In genomic region chr12:3533703-3534386, GRCh38 we compare ENCODE assay signal across 12 cellular contexts. TPM values are rescaled to one million over a fixed set of nuclear protein-coding genes. Genes with fewer than 3 reads are reported as not detected.
DNase-seq lines count a peak whose midpoint lies in the region; ATAC-seq and TF ChIP-seq lines count a peak whose summit lies in the region.
"Had no signal": no experiment of that assay in that cellular context is flagged by ENCODE, and none has a peak within 500 bp of the region (broad histone marks: within the 10 kb centered on the region; RNA-seq: fewer than 3 reads in every experiment).

No MANE protein-coding gene starts in this region.

- H3K27ac Mint-ChIP-seq in activated naive CD4-positive, alpha-beta T cell treated with anti-CD3 and anti-CD28 coated beads, Interleukin-2, amount 10 ng/mL, durations not matched to agents 7 days and 5 days: no peak overlapping the region
- H3K27ac Mint-ChIP-seq: activated naive CD8-positive, alpha-beta T cell treated with anti-CD3 and anti-CD28 coated beads, Interleukin-2, amount 10 ng/mL, durations not matched to agents 7 days and 5 days had no signal

- WGBS in smooth muscle cell (ENCODE audit: low lambda C conversion rate): 68% methylated on average over 8 of the region's 8 CpGs

- DNase-seq in activated CD8-positive, alpha-beta memory T cell treated with anti-CD3 and anti-CD28 coated beads for 24 hours: peak; percentile 30
- no peak for DNase-seq in activated CD8-positive, alpha-beta memory T cell treated with anti-CD3 and anti-CD28 coated beads, Interleukin-2, amount 50 U/mL, for 4 hours
- peak; percentile 56 to 61 for DNase-seq in SHP77 (lab: John Stamatoyannopoulos, UW)
- peak; percentile 22 for DNase-seq in inferior parietal cortex (ENCODE audit: extremely low spot score)
- no peak for DNase-seq in smooth muscle cell (lab: John Stamatoyannopoulos, UW; ENCODE audit: unreplicated experiment)
- DNase-seq in HuH-7.5 (ENCODE audit: low spot score): no peak
- no peak for DNase-seq in activated naive CD4-positive, alpha-beta T cell treated with anti-CD3 and anti-CD28 coated beads, Interleukin-2, amount 10 ng/mL, durations not matched to agents 7 days and 5 days
- DNase-seq: activated naive CD8-positive, alpha-beta T cell treated with anti-CD3 and anti-CD28 coated beads, Interleukin-2, amount 10 ng/mL, durations not matched to agents 7 days and 5 days; KBM-7 had no signal

- peaks cover 21% of the 10 kb centered on the region for H3K27me3 Mint-ChIP-seq in activated naive CD4-positive, alpha-beta T cell treated with anti-CD3 and anti-CD28 coated beads, Interleukin-2, amount 10 ng/mL, durations not matched to agents 7 days and 5 days

- no peaks in the 10 kb centered on the region for H4K20me1 ChIP-seq in smooth muscle cell (ENCODE audit: low read depth)

- H3K36me3 ChIP-seq in smooth muscle cell (ENCODE audit: low read depth): no peaks in the 10 kb centered on the region
- H3K36me3 ChIP-seq: HAP-1 had no signal

- no peaks in the 10 kb centered on the region for H3K4me1 ChIP-seq in smooth muscle cell (ENCODE audit: low read depth)
- H3K4me1 ChIP-seq: A549, HAP-1 had no signal

- H3K9me3 ChIP-seq in smooth muscle cell (replicated peaks; ENCODE audit: low read depth): no peaks in the 10 kb centered on the region
- H3K9me3 ChIP-seq: HAP-1 had no signal

- H3K9ac ChIP-seq in smooth muscle cell (ENCODE audit: low read depth): no peak overlapping the region

- no peak overlapping the region for H3K27ac ChIP-seq in smooth muscle cell (ENCODE audit: low read depth)
- H3K27ac ChIP-seq: A549 had no signal

- no peaks in the 10 kb centered on the region for H3F3A ChIP-seq in smooth muscle cell (ENCODE audit: low read depth)

- no peak overlapping the region for H2AFZ ChIP-seq in smooth muscle cell (ENCODE audit: low read depth)

- CTCF ChIA-PET in activated naive CD4-positive, alpha-beta T cell treated with anti-CD3 and anti-CD28 coated beads, Interleukin-2, amount 10 ng/mL, durations not matched to agents 7 days and 5 days (lab: Charles Lee): no interaction called here

- no peaks in the 10 kb centered on the region for H3K4me1 Mint-ChIP-seq in activated naive CD4-positive, alpha-beta T cell treated with anti-CD3 and anti-CD28 coated beads, Interleukin-2, amount 10 ng/mL, durations not matched to agents 7 days and 5 days
- H3K4me1 Mint-ChIP-seq: activated naive CD8-positive, alpha-beta T cell treated with anti-CD3 and anti-CD28 coated beads, Interleukin-2, amount 10 ng/mL, durations not matched to agents 7 days and 5 days had no signal

- no peak for ATAC-seq in HG02840 (IDR thresholded peaks at IDR 0.05; ENCODE audit: low FRiP score, unreplicated experiment)
- ATAC-seq: A549 had no signal

- no peak for TF ChIP-seq CTCF in smooth muscle cell (IDR thresholded peaks at IDR 0.05; ENCODE audit: borderline replicate concordance, insufficient read depth, poor library complexity, severe bottlenecking)

- H3K4me3 Mint-ChIP-seq in activated naive CD4-positive, alpha-beta T cell treated with anti-CD3 and anti-CD28 coated beads, Interleukin-2, amount 10 ng/mL, durations not matched to agents 7 days and 5 days: no peak overlapping the region
- H3K4me3 Mint-ChIP-seq: activated naive CD8-positive, alpha-beta T cell treated with anti-CD3 and anti-CD28 coated beads, Interleukin-2, amount 10 ng/mL, durations not matched to agents 7 days and 5 days had no signal

- no peak overlapping the region for H3K4me2 ChIP-seq in smooth muscle cell
- H3K4me2 ChIP-seq: A549 had no signal

- no peaks in the 10 kb centered on the region for H3K36me3 Mint-ChIP-seq in activated naive CD4-positive, alpha-beta T cell treated with anti-CD3 and anti-CD28 coated beads, Interleukin-2, amount 10 ng/mL, durations not matched to agents 7 days and 5 days
- H3K36me3 Mint-ChIP-seq: activated naive CD8-positive, alpha-beta T cell treated with anti-CD3 and anti-CD28 coated beads, Interleukin-2, amount 10 ng/mL, durations not matched to agents 7 days and 5 days had no signal

- H3K79me2 ChIP-seq in smooth muscle cell (ENCODE audit: low read depth): no peaks in the 10 kb centered on the region

- H3K27me3 ChIP-seq in smooth muscle cell (ENCODE audit: low read depth): peaks cover 25% of the 10 kb centered on the region

- H3K4me3 ChIP-seq in smooth muscle cell: no peak overlapping the region
- H3K4me3 ChIP-seq: A549, HAP-1 had no signal

- H3K9me3 Mint-ChIP-seq in activated naive CD4-positive, alpha-beta T cell treated with anti-CD3 and anti-CD28 coated beads, Interleukin-2, amount 10 ng/mL, durations not matched to agents 7 days and 5 days: no peaks in the 10 kb centered on the region
- H3K9me3 Mint-ChIP-seq: activated naive CD8-positive, alpha-beta T cell treated with anti-CD3 and anti-CD28 coated beads, Interleukin-2, amount 10 ng/mL, durations not matched to agents 7 days and 5 days had no signal

RNA-seq across cellular contexts. Expression of gene PRMT8, which starts 42.8 kb away (rescaled TPM):
- total RNA-seq in smooth muscle cell: not detected in 2 replicates
- not detected in 2 replicates for polyA plus RNA-seq in smooth muscle cell
- total RNA-seq: activated naive CD8-positive, alpha-beta T cell treated with anti-CD3 and anti-CD28 coated beads, Interleukin-2, amount 10 ng/mL, durations not matched to agents 7 days and 5 days had no signal
- polyA plus RNA-seq: A549 had no signal

Comparison
In these comparisons a context has a peak if more than half of its experiments do, and no peak if none do; other contexts are left out.
1. DNase-seq: peak in activated CD8-positive, alpha-beta memory T cell treated with anti-CD3 and anti-CD28 coated beads for 24 hours (single experiment), SHP77 (2 of 2) and inferior parietal cortex (single experiment); none in activated CD8-positive, alpha-beta memory T cell treated with anti-CD3 and anti-CD28 coated beads, Interleukin-2, amount 50 U/mL, for 4 hours (single experiment), smooth muscle cell (single experiment), HuH-7.5 (single experiment) and activated naive CD4-positive, alpha-beta T cell treated with anti-CD3 and anti-CD28 coated beads, Interleukin-2, amount 10 ng/mL, durations not matched to agents 7 days and 5 days (single experiment).